ENCODE assay signal across 18 cellular contexts in genomic region chr1:84956097-84956496, GRCh38. TPM values are rescaled to one million over a fixed set of nuclear protein-coding genes. Genes with fewer than 3 reads are reported as not detected.
DNase-seq lines count a peak whose midpoint lies in the region; ATAC-seq and TF ChIP-seq lines count a peak whose summit lies in the region.
"Had no signal": no experiment of that assay in that cellular context is flagged by ENCODE, and none has a peak within 500 bp of the region (broad histone marks: within the 10 kb centered on the region; RNA-seq: fewer than 3 reads in every experiment).

No MANE protein-coding gene starts in this region.

- H2AFZ ChIP-seq in GM23338 = no peak overlapping the region

- H3K9me3 ChIP-seq in BLaER1 (no peaks in the 10 kb centered on the region), endodermal cell (ENCODE audit: control insufficient read depth, low read length) (no peaks in the 10 kb centered on the region), MG63 (no peaks in the 10 kb centered on the region)
- H3K9me3 ChIP-seq: A549, Caco-2 had no signal

- H3K27ac Mint-ChIP-seq in GM23338 = no peak overlapping the region
- no peak overlapping the region for H3K27ac Mint-ChIP-seq in endodermal cell
- H3K27ac Mint-ChIP-seq in stimulated activated naive B cell treated with anti-CD40 and anti-IgM and Interleukin-4, amounts not matched to agents 10 μg/mL and 1 μg/mL and 100 μg/mL, for 72 hours = peak overlapping the region; percentile 4
- no peak overlapping the region for H3K27ac Mint-ChIP-seq in T-helper 2 cell treated with Interferon-gamma antibody and Interleukin-4, amounts not matched to agents 5 μg/mL and 100 μg/mL, for 36 hours
- H3K27ac Mint-ChIP-seq: B cell; CD4-positive, alpha-beta T cell; CD8-positive, alpha-beta T cell had no signal

- H3K36me3 Mint-ChIP-seq in GM23338 (ENCODE audit: low read depth) = no peaks in the 10 kb centered on the region
- no peaks in the 10 kb centered on the region for H3K36me3 Mint-ChIP-seq in endodermal cell (ENCODE audit: low read depth)
- H3K36me3 Mint-ChIP-seq in stimulated activated naive B cell treated with anti-CD40 and anti-IgM and Interleukin-4, amounts not matched to agents 10 μg/mL and 1 μg/mL and 100 μg/mL, for 72 hours = peaks cover 72 to 78% of the 10 kb centered on the region in 2 donors
- peaks cover 58% of the 10 kb centered on the region for H3K36me3 Mint-ChIP-seq in T-helper 2 cell treated with Interferon-gamma antibody and Interleukin-4, amounts not matched to agents 5 μg/mL and 100 μg/mL, for 36 hours (ENCODE audit: low read depth)

- no peaks in the 10 kb centered on the region for H3F3A ChIP-seq in GM23338 (replicated peaks; ENCODE audit: low read depth)

- H3K9me3 Mint-ChIP-seq in GM23338 (no peaks in the 10 kb centered on the region), endodermal cell (no peaks in the 10 kb centered on the region)
- peaks cover under 1 to 4% of the 10 kb centered on the region in 2 donors for H3K9me3 Mint-ChIP-seq in stimulated activated naive B cell treated with anti-CD40 and anti-IgM and Interleukin-4, amounts not matched to agents 10 μg/mL and 1 μg/mL and 100 μg/mL, for 72 hours
- no peaks in the 10 kb centered on the region for H3K9me3 Mint-ChIP-seq in T-helper 2 cell treated with Interferon-gamma antibody and Interleukin-4, amounts not matched to agents 5 μg/mL and 100 μg/mL, for 36 hours
- H3K9me3 Mint-ChIP-seq: CD4-positive, alpha-beta T cell; CD8-positive, alpha-beta T cell had no signal

- H3K27me3 ChIP-seq in BLaER1 = no peaks in the 10 kb centered on the region
- no peaks in the 10 kb centered on the region for H3K27me3 ChIP-seq in GM23338 (ENCODE audit: insufficient read depth)
- no peaks in the 10 kb centered on the region for H3K27me3 ChIP-seq in endodermal cell (ENCODE audit: control insufficient read depth, insufficient read depth, low read length, poor library complexity, severe bottlenecking)
- no peaks in the 10 kb centered on the region for H3K27me3 ChIP-seq in MG63

- no peaks in the 10 kb centered on the region for H3K79me2 ChIP-seq in GM23338 (replicated peaks; ENCODE audit: insufficient read depth)

- H4K20me1 ChIP-seq in BLaER1 (no peaks in the 10 kb centered on the region), GM23338 (replicated peaks; ENCODE audit: insufficient read depth) (no peaks in the 10 kb centered on the region)

- no peak overlapping the region for H3K4me3 Mint-ChIP-seq in GM23338
- no peak overlapping the region for H3K4me3 Mint-ChIP-seq in endodermal cell
- H3K4me3 Mint-ChIP-seq in stimulated activated naive B cell treated with anti-CD40 and anti-IgM and Interleukin-4, amounts not matched to agents 10 μg/mL and 1 μg/mL and 100 μg/mL, for 72 hours = no peak overlapping the region
- H3K4me3 Mint-ChIP-seq in T-helper 2 cell treated with Interferon-gamma antibody and Interleukin-4, amounts not matched to agents 5 μg/mL and 100 μg/mL, for 36 hours = no peak overlapping the region
- H3K4me3 Mint-ChIP-seq: B cell; CD4-positive, alpha-beta T cell; CD8-positive, alpha-beta T cell had no signal

- ATAC-seq in GM23338 = peak; percentile 60; the same call in 2 of the 3 replicates
- no peak for ATAC-seq in stimulated activated naive B cell treated with anti-CD40 and anti-IgM and Interleukin-4, amounts not matched to agents 10 μg/mL and 1 μg/mL and 100 μg/mL, for 72 hours (replicated peaks)
- no peak for ATAC-seq in HG03432 (IDR thresholded peaks at IDR 0.05; ENCODE audit: unreplicated experiment)
- ATAC-seq: A549; CD8-positive, alpha-beta T cell; GM12878 had no signal

- H3K4me3 ChIP-seq in BLaER1 = no peak overlapping the region
- H3K4me3 ChIP-seq in GM23338 = no peak overlapping the region
- no peak overlapping the region for H3K4me3 ChIP-seq in endodermal cell (ENCODE audit: low read length)
- H3K4me3 ChIP-seq in MG63 = no peak overlapping the region
- H3K4me3 ChIP-seq: A549, GM12878 had no signal

- peak; percentile 33 for DNase-seq in GM23338 (ENCODE audit: low spot score)
- DNase-seq in endodermal cell = peak; percentile 49
- DNase-seq in stimulated activated naive B cell treated with anti-CD40 and anti-IgM and Interleukin-4, amounts not matched to agents 10 μg/mL and 1 μg/mL and 100 μg/mL, for 72 hours = no peak
- no peak for DNase-seq in MG63
- no peak for DNase-seq in T-helper 2 cell treated with Interferon-gamma antibody and Interleukin-4, amounts not matched to agents 5 μg/mL and 100 μg/mL, for 36 hours (ENCODE audit: low spot score)
- DNase-seq: AML-193; Caco-2; Calu3; CD4-positive, alpha-beta T cell; CD8-positive, alpha-beta T cell; DMS79 treated with DMSO at 0.1 percent for 48 hours had no signal

- H3K4me2 ChIP-seq in BLaER1 = 0 out of 2 replicates have a peak overlapping the region, but pooled peaks have one; percentile 8
- no peak overlapping the region for H3K4me2 ChIP-seq in GM23338
- H3K4me2 ChIP-seq: A549 had no signal

- H3K4me1 Mint-ChIP-seq in GM23338 (peaks cover 5% of the 10 kb centered on the region; the same call in 1 of the 3 replicates), endodermal cell (no peaks in the 10 kb centered on the region)
- peaks cover 28 to 41% of the 10 kb centered on the region in 2 donors for H3K4me1 Mint-ChIP-seq in stimulated activated naive B cell treated with anti-CD40 and anti-IgM and Interleukin-4, amounts not matched to agents 10 μg/mL and 1 μg/mL and 100 μg/mL, for 72 hours
- peaks cover 23% of the 10 kb centered on the region for H3K4me1 Mint-ChIP-seq in T-helper 2 cell treated with Interferon-gamma antibody and Interleukin-4, amounts not matched to agents 5 μg/mL and 100 μg/mL, for 36 hours (ENCODE audit: low read depth)

- H3K27ac ChIP-seq in BLaER1 (no peak overlapping the region), GM23338 (ENCODE audit: low read depth) (no peak overlapping the region), endodermal cell (ENCODE audit: low read depth, low read length) (no peak overlapping the region)
- H3K27ac ChIP-seq: 22Rv1, A549, C4-2B had no signal

- no peaks in the 10 kb centered on the region for H3K36me3 ChIP-seq in BLaER1
- H3K36me3 ChIP-seq in GM23338 (ENCODE audit: insufficient read depth) = no peaks in the 10 kb centered on the region
- H3K36me3 ChIP-seq in endodermal cell (ENCODE audit: control insufficient read depth, insufficient read depth, low read length) = no peaks in the 10 kb centered on the region
- H3K36me3 ChIP-seq in MG63 = no peaks in the 10 kb centered on the region

- TF ChIP-seq CTCF in GM23338 (conservative IDR thresholded peaks at IDR 0.05; ENCODE audit: low read depth in 2 of 2) = no peak
- peak; percentile 14 for TF ChIP-seq CTCF in endodermal cell (conservative IDR thresholded peaks at IDR 0.05)

- H3K27me3 Mint-ChIP-seq in GM23338 (ENCODE audit: insufficient read depth, low read depth, poor library complexity) (no peaks in the 10 kb centered on the region), endodermal cell (ENCODE audit: insufficient read depth) (no peaks in the 10 kb centered on the region)
- no peaks in the 10 kb centered on the region for H3K27me3 Mint-ChIP-seq in stimulated activated naive B cell treated with anti-CD40 and anti-IgM and Interleukin-4, amounts not matched to agents 10 μg/mL and 1 μg/mL and 100 μg/mL, for 72 hours
- no peaks in the 10 kb centered on the region for H3K27me3 Mint-ChIP-seq in T-helper 2 cell treated with Interferon-gamma antibody and Interleukin-4, amounts not matched to agents 5 μg/mL and 100 μg/mL, for 36 hours (ENCODE audit: low read depth)
- H3K27me3 Mint-ChIP-seq: B cell had no signal

- H3K9ac ChIP-seq in BLaER1 = no peak overlapping the region
- H3K9ac ChIP-seq in endodermal cell (ENCODE audit: extremely low read depth, low read length, poor library complexity, severe bottlenecking) = no peak overlapping the region

- 88 to 94% methylated on average over 6 of the region's 6 CpGs for WGBS in endodermal cell (ENCODE audit: insufficient coverage in 1 of 2, insufficient read length in 1 of 2), 2 experiments

- no peaks in the 10 kb centered on the region for H3K9me2 ChIP-seq in GM23338 (ENCODE audit: insufficient read depth)

- H3K4me1 ChIP-seq in BLaER1 (peaks cover 8% of the 10 kb centered on the region), GM23338 (ENCODE audit: insufficient read depth) (peaks cover 4% of the 10 kb centered on the region; the same call in 1 of the 2 replicates), endodermal cell (ENCODE audit: control insufficient read depth, insufficient read depth, low read length) (no peaks in the 10 kb centered on the region)

TF ChIP-seq in GM23338, 12 proteins besides CTCF, POLR2A, EP300 and RAD21 (continues in another document):
- TF ChIP-seq STAT1 (IDR thresholded peaks at IDR 0.05; ENCODE audit: unreplicated experiment) (no peak), ETS1 (IDR thresholded peaks at IDR 0.05) (no peak), JUNB (IDR thresholded peaks at IDR 0.05; ENCODE audit: unreplicated experiment) (no peak), ZNF331 (CRISPR knock-in tag; IDR thresholded peaks at IDR 0.05; ENCODE audit: low read depth) (no peak), EZH2phosphoT487 (IDR thresholded peaks at IDR 0.05; ENCODE audit: unreplicated experiment) (no peak), NANOG (IDR thresholded peaks at IDR 0.05; ENCODE audit: borderline replicate concordance) (no peak)

RNA-seq across cellular contexts. Expression of gene MCOLN2, which starts 40.8 kb away (rescaled TPM):
- 10.0 and 10.9 TPM in 2 replicates for total RNA-seq in GM23338 (2014; rRNA removed; shearing (Covaris generic))
- polyA plus RNA-seq in GM23338 (2016; fragmentation: Nextera tagmentation; extraction: Ambion mirVana) = 2.2 and 2.7 TPM in 2 replicates
- under 1 TPM; 0.20 to 0.29 TPM for total RNA-seq in endodermal cell
- 0.46 TPM for polyA plus RNA-seq in endodermal cell (2013, experiment 1 of 2)
- polyA plus RNA-seq in endodermal cell (2013, experiment 2 of 2) = not detected
- 2.8 and 5.6 TPM in 2 replicates for total RNA-seq in MG63 (2014; rRNA removed; shearing (Covaris generic); ENCODE audit: low replicate concordance)
- total RNA-seq: Caco-2 had no signal

Comparison
In these comparisons a context has a peak if more than half of its experiments do, and no peak if none do; other contexts are left out.
1. DNase-seq: peak in GM23338 (single experiment) and endodermal cell (single experiment); none in stimulated activated naive B cell treated with anti-CD40 and anti-IgM and Interleukin-4, amounts not matched to agents 10 μg/mL and 1 μg/mL and 100 μg/mL, for 72 hours (single experiment), MG63 (single experiment) and T-helper 2 cell treated with Interferon-gamma antibody and Interleukin-4, amounts not matched to agents 5 μg/mL and 100 μg/mL, for 36 hours (single experiment).